ENCODE assay signal across 1 cellular context in the genomic region with DNA sequence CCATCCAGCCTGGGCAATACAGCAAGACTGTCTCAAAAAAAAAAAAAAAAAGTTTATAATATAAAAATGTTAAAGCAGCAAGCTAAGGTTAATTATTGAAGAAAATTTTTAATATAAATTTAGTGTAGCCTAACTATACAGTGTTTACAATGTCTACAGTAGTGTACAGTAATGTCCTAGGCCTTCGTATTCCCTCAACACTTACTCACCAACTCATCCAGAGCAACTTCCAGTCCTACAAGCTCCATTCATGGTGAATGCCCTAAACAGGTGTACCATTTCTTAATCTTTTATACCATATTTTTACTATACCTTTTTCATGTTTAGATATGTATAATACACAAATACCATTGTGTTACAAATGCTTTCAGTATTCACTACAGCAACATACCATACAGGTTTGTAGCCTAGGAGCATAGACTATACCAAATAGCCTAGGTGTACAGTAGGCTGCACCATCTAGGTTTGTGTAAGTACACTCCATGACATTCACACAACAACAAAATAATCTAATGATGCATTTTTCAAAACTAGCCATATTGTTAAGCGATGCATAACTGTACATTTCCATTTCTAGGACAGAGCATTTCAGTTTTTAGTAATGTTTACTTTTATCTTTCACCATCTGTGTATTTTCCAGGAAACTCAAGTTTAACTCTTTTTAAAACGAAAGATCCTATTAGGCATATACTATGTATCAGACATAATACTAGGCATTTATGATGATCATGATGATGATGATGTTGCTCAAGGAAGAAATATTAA.
TF ChIP-seq lines count a peak whose summit lies in the region.

No MANE protein-coding gene starts in this region.

TF ChIP-seq in GM12878, 131 proteins besides CTCF, POLR2A, EP300 and RAD21:
- TF ChIP-seq BCL11A (IDR thresholded peaks at IDR 0.05; ENCODE audit: low read depth, low read length) (no peak), LARP7 (IDR thresholded peaks at IDR 0.05) (no peak), MEF2A (IDR thresholded peaks at IDR 0.05; ENCODE audit: insufficient read depth, low read depth, low read length) (no peak), SREBF1 (IDR thresholded peaks at IDR 0.05; ENCODE audit: low read length) (no peak), POLR2AphosphoS5 (IDR thresholded peaks at IDR 0.05; ENCODE audit: low read length) (no peak), HCFC1 (IDR thresholded peaks at IDR 0.05; ENCODE audit: low read length) (no peak), CREM (IDR thresholded peaks at IDR 0.05; ENCODE audit: low read depth) (no peak), IRF4 (IDR thresholded peaks at IDR 0.05; ENCODE audit: low read depth, low read length) (no peak), KDM1A (IDR thresholded peaks at IDR 0.05; ENCODE audit: borderline replicate concordance) (no peak), BRCA1 (IDR thresholded peaks at IDR 0.05; ENCODE audit: low read depth, low read length) (no peak), RBBP5 (conservative IDR thresholded peaks at IDR 0.05) (no peak), SMC3 (IDR thresholded peaks at IDR 0.05; ENCODE audit: borderline replicate concordance, low read length) (no peak), CHD4 (IDR thresholded peaks at IDR 0.05) (no peak), BMI1 (IDR thresholded peaks at IDR 0.05; ENCODE audit: borderline replicate concordance) (no peak)
- TF ChIP-seq, protein P1, sequence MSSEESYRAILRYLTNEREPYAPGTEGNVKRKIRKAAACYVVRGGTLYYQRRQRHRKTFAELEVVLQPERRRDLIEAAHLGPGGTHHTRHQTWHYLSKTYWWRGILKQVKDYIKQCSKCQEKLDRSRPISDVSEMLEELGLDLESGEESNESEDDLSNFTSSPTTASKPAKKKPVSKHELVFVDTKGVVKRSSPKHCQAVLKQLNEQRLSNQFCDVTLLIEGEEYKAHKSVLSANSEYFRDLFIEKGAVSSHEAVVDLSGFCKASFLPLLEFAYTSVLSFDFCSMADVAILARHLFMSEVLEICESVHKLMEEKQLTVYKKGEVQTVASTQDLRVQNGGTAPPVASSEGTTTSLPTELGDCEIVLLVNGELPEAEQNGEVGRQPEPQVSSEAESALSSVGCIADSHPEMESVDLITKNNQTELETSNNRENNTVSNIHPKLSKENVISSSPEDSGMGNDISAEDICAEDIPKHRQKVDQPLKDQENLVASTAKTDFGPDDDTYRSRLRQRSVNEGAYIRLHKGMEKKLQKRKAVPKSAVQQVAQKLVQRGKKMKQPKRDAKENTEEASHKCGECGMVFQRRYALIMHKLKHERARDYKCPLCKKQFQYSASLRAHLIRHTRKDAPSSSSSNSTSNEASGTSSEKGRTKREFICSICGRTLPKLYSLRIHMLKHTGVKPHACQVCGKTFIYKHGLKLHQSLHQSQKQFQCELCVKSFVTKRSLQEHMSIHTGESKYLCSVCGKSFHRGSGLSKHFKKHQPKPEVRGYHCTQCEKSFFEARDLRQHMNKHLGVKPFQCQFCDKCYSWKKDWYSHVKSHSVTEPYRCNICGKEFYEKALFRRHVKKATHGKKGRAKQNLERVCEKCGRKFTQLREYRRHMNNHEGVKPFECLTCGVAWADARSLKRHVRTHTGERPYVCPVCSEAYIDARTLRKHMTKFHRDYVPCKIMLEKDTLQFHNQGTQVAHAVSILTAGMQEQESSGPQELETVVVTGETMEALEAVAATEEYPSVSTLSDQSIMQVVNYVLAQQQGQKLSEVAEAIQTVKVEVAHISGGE (CRISPR knock-in tag; IDR thresholded peaks at IDR 0.05), result no peak
- TF ChIP-seq, protein P2, sequence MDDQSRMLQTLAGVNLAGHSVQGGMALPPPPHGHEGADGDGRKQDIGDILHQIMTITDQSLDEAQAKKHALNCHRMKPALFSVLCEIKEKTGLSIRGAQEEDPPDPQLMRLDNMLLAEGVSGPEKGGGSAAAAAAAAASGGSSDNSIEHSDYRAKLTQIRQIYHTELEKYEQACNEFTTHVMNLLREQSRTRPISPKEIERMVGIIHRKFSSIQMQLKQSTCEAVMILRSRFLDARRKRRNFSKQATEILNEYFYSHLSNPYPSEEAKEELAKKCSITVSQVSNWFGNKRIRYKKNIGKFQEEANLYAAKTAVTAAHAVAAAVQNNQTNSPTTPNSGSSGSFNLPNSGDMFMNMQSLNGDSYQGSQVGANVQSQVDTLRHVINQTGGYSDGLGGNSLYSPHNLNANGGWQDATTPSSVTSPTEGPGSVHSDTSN (IDR thresholded peaks at IDR 0.05; ENCODE audit: insufficient replicate concordance, low read depth, low read length), result no peak
- TF ChIP-seq, protein P3, sequence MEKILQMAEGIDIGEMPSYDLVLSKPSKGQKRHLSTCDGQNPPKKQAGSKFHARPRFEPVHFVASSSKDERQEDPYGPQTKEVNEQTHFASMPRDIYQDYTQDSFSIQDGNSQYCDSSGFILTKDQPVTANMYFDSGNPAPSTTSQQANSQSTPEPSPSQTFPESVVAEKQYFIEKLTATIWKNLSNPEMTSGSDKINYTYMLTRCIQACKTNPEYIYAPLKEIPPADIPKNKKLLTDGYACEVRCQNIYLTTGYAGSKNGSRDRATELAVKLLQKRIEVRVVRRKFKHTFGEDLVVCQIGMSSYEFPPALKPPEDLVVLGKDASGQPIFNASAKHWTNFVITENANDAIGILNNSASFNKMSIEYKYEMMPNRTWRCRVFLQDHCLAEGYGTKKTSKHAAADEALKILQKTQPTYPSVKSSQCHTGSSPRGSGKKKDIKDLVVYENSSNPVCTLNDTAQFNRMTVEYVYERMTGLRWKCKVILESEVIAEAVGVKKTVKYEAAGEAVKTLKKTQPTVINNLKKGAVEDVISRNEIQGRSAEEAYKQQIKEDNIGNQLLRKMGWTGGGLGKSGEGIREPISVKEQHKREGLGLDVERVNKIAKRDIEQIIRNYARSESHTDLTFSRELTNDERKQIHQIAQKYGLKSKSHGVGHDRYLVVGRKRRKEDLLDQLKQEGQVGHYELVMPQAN (conservative IDR thresholded peaks at IDR 0.05), result no peak
- TF ChIP-seq, protein P4, sequence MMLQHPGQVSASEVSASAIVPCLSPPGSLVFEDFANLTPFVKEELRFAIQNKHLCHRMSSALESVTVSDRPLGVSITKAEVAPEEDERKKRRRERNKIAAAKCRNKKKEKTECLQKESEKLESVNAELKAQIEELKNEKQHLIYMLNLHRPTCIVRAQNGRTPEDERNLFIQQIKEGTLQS (IDR thresholded peaks at IDR 0.05; ENCODE audit: borderline replicate concordance, extremely low read depth, low read depth, low read length), result no peak
- TF ChIP-seq, protein P5, sequence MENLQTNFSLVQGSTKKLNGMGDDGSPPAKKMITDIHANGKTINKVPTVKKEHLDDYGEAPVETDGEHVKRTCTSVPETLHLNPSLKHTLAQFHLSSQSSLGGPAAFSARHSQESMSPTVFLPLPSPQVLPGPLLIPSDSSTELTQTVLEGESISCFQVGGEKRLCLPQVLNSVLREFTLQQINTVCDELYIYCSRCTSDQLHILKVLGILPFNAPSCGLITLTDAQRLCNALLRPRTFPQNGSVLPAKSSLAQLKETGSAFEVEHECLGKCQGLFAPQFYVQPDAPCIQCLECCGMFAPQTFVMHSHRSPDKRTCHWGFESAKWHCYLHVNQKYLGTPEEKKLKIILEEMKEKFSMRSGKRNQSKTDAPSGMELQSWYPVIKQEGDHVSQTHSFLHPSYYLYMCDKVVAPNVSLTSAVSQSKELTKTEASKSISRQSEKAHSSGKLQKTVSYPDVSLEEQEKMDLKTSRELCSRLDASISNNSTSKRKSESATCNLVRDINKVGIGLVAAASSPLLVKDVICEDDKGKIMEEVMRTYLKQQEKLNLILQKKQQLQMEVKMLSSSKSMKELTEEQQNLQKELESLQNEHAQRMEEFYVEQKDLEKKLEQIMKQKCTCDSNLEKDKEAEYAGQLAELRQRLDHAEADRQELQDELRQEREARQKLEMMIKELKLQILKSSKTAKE (IDR thresholded peaks at IDR 0.05; ENCODE audit: low read depth, poor library complexity, severe bottlenecking), result no peak
